23 cellular contexts compared by ENCODE assay signal in the genomic region with DNA sequence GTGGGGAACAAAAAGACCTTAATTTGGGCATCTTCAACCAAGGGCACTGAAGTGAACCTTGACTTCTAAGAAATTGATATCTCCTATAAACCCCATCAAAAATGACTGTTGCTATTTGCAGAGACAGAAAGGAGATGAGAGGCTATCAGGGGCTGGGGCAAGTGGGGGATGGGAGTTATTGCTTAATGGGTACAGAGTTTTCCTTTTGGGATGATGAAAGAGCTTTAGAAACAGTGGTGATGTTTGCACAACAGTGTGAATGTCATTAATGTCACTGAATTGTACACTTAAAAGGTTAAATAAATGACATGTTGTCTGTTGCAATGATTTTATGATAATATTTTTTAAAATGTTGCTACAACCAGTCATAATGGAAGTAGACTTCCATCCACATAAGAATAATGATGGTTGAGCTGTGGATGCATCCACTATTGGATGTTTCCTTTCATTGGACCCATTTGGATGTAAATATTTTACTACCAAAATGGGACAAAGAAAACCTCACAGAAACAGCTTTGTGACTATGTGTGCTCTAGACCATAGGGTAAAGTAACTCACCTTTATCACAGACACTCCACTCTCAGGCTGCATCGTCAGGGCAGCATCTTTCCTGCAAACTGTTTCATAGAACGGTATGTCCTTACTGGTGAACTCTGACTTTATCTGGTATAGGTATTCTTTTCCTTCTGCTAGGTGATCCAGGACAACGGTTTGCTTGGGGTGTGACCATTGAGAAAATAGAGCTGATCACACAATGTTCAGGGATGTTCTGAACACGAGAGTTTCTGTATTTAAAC. TPM values are rescaled to one million over a fixed set of nuclear protein-coding genes. Genes with fewer than 3 reads are reported as not detected.
DNase-seq lines count a peak whose midpoint lies in the region; ATAC-seq, FAIRE-seq and TF ChIP-seq lines count a peak whose summit lies in the region.
"Had no signal": no experiment of that assay in that cellular context is flagged by ENCODE, and none has a peak within 500 bp of the region (broad histone marks: within the 10 kb centered on the region; RNA-seq: fewer than 3 reads in every experiment).

No MANE protein-coding gene starts in this region.

- H3K79me1 ChIP-seq in mesenchymal stem cell (replicated peaks; ENCODE audit: low read length, poor library complexity, severe bottlenecking), result no peaks in the 10 kb centered on the region

- POLR2A ChIA-PET in HepG2 (lab: Yijun Ruan, JAX), result no interaction called here

- peak; percentile 39 for FAIRE-seq in astrocyte (lab: Jason Lieb, UNC)
- peak; percentile 12 for FAIRE-seq in HepG2 (lab: Jason Lieb, UNC)
- FAIRE-seq: GM18507 had no signal

- H2AK5ac ChIP-seq in mesenchymal stem cell (ENCODE audit: low read length, severe bottlenecking), result no peak overlapping the region

- H3K9ac ChIP-seq in astrocyte (ENCODE audit: low read length) (no peak overlapping the region), HepG2 (ENCODE audit: insufficient read depth, low read depth, low read length) (no peak overlapping the region), neural cell (ENCODE audit: low read length) (no peak overlapping the region), mesenchymal stem cell (ENCODE audit: low read length) (no peak overlapping the region)

- no peak overlapping the region for H2BK5ac ChIP-seq in mesenchymal stem cell (ENCODE audit: low read depth, low read length, poor library complexity, severe bottlenecking)

- H3K4me1 ChIP-seq in astrocyte (ENCODE audit: insufficient read depth, low read length) (no peaks in the 10 kb centered on the region), HepG2 (ENCODE audit: insufficient read depth, low read length) (no peaks in the 10 kb centered on the region), mesenchymal stem cell (ENCODE audit: control insufficient read depth, insufficient read depth, low read depth, low read length) (no peaks in the 10 kb centered on the region)
- H3K4me1 ChIP-seq: HAP-1 had no signal

- H3K4me3 Mint-ChIP-seq in astrocyte (ENCODE audit: unreplicated experiment) (no peak overlapping the region), T-helper 17 cell (no peak overlapping the region)
- H3K4me3 Mint-ChIP-seq: GM23338, HFFc6 had no signal

- H3K36me3 ChIP-seq in astrocyte (ENCODE audit: insufficient read depth, low read length) (no peaks in the 10 kb centered on the region), HepG2 (replicated peaks in 1 of 2; ENCODE audit: control insufficient read depth in 1 of 2, insufficient read depth in 2 of 2, low read length in 2 of 2) (no peaks in the 10 kb centered on the region), neural cell (ENCODE audit: insufficient read depth, low read length) (no peaks in the 10 kb centered on the region), mesenchymal stem cell (ENCODE audit: control insufficient read depth in 1 of 2, insufficient read depth in 2 of 2, low read depth in 1 of 2, low read length in 2 of 2) (no peaks in the 10 kb centered on the region)
- H3K36me3 ChIP-seq: HAP-1 had no signal

- intact Hi-C loops in HepG2 (cut with micrococcal nuclease; ENCODE audit: unreplicated experiment), result no loop called here

- in situ Hi-C loops in HepG2 (cut with HindIII; ENCODE audit: extremely low pct_ligation_motif_present, low pct_unique_long_range_greater_than_20kb), result no loop called here

- H3K4me1 Mint-ChIP-seq in astrocyte (ENCODE audit: low read depth, unreplicated experiment), result no peaks in the 10 kb centered on the region
- H3K4me1 Mint-ChIP-seq in T-helper 17 cell, result no peaks in the 10 kb centered on the region
- H3K4me1 Mint-ChIP-seq: CD4-positive, alpha-beta memory T cell; GM23338 had no signal

- TF ChIP-seq CTCF in astrocyte (IDR thresholded peaks at IDR 0.05; ENCODE audit: insufficient read depth, low read depth, low read length), result no peak
- TF ChIP-seq CTCF in HepG2 (CRISPR knock-in tag; IDR thresholded peaks at IDR 0.05), result no peak
- TF ChIP-seq CTCF in neural cell (IDR thresholded peaks at IDR 0.05; ENCODE audit: poor library complexity, severe bottlenecking), result no peak

- H2AFZ ChIP-seq in astrocyte (ENCODE audit: low read depth, low read length) (no peak overlapping the region), HepG2 (ENCODE audit: low read length) (no peak overlapping the region), neural cell (ENCODE audit: low read depth, low read length) (no peak overlapping the region), mesenchymal stem cell (ENCODE audit: low read depth, low read length) (no peak overlapping the region)
- H2AFZ ChIP-seq: GM23338 had no signal

- no peak overlapping the region for H3K27ac ChIP-seq in astrocyte (ENCODE audit: low read depth, low read length)
- no peak overlapping the region for H3K27ac ChIP-seq in HepG2 (ENCODE audit: extremely low read length, insufficient read depth, low read length)
- peak overlapping the region; percentile 20 for H3K27ac ChIP-seq in neural cell (ENCODE audit: low read length)
- no peak overlapping the region for H3K27ac ChIP-seq in mesenchymal stem cell (ENCODE audit: low read length, poor library complexity, severe bottlenecking)

- H2BK12ac ChIP-seq in mesenchymal stem cell (ENCODE audit: low read length in 2 of 2), result no peak overlapping the region

- TF ChIP-seq EP300 in HepG2 (IDR thresholded peaks at IDR 0.05; ENCODE audit: low read depth in 2 of 2, low read length in 2 of 2), result peak in 1 of 2 experiments; percentile 20; a peak in 1 of 4 replicates
- TF ChIP-seq EP300 in HepG2 (CRISPR knock-in tag; IDR thresholded peaks at IDR 0.05; ENCODE audit: borderline replicate concordance), result no peak
- no peak for TF ChIP-seq EP300 in neural cell (conservative IDR thresholded peaks at IDR 0.05; ENCODE audit: poor library complexity, severe bottlenecking)

- no peak overlapping the region for H3K14ac ChIP-seq in mesenchymal stem cell (ENCODE audit: low read length in 2 of 2)

- BruUV-seq in HepG2 (replicated peaks; lab: Mats Ljungman, UMichigan), result no TSS peak

- H3K9me3 Mint-ChIP-seq in astrocyte (ENCODE audit: unreplicated experiment), result no peaks in the 10 kb centered on the region
- H3K9me3 Mint-ChIP-seq: GM23338, HFFc6 had no signal

- no peak overlapping the region for H2BK15ac ChIP-seq in mesenchymal stem cell (ENCODE audit: low read depth, poor library complexity, severe bottlenecking)

- CTCF ChIA-PET in HepG2 (lab: Yijun Ruan, JAX; ENCODE audit: low intra/inter-chr PET ratio, low total read pairs), result no interaction called here

- H3K36me3 Mint-ChIP-seq in astrocyte (ENCODE audit: low read depth, unreplicated experiment), result no peaks in the 10 kb centered on the region
- H3K36me3 Mint-ChIP-seq in T-helper 17 cell (ENCODE audit: low read depth), result no peaks in the 10 kb centered on the region
- H3K36me3 Mint-ChIP-seq: CD4-positive, alpha-beta memory T cell had no signal

- no peak overlapping the region for H3K4me3 ChIP-seq in astrocyte (ENCODE audit: insufficient read depth, low read depth, low read length)
- no peak overlapping the region for H3K4me3 ChIP-seq in HepG2 (replicated peaks in 1 of 3; ENCODE audit: insufficient read depth in 1 of 3, low read depth in 2 of 3, low read length in 3 of 3)
- no peak overlapping the region for H3K4me3 ChIP-seq in neural cell (ENCODE audit: low read length)
- H3K4me3 ChIP-seq in mesenchymal stem cell (ENCODE audit: insufficient read depth in 1 of 2, low read depth in 1 of 2, low read length in 2 of 2), result no peak overlapping the region
- H3K4me3 ChIP-seq: GM23338, HAP-1 had no signal

- H3K9me3 ChIP-seq in astrocyte (ENCODE audit: insufficient read depth, low read depth, low read length) (no peaks in the 10 kb centered on the region), HepG2 (ENCODE audit: low read length) (no peaks in the 10 kb centered on the region), neural cell (ENCODE audit: low read length) (no peaks in the 10 kb centered on the region), mesenchymal stem cell (ENCODE audit: control insufficient read depth, low read length) (no peaks in the 10 kb centered on the region), T-helper 17 cell (ENCODE audit: control insufficient read depth, low read length, poor library complexity, severe bottlenecking) (no peaks in the 10 kb centered on the region)
- H3K9me3 ChIP-seq: HAP-1 had no signal

- H3K23ac ChIP-seq in mesenchymal stem cell (ENCODE audit: low read length in 2 of 2), result no peak overlapping the region

- no peak overlapping the region for H3K4ac ChIP-seq in mesenchymal stem cell (ENCODE audit: low read depth in 1 of 2, low read length in 2 of 2)

- DNase-seq in astrocyte (ENCODE audit: low read depth), result no peak
- no peak for DNase-seq in HepG2 (ENCODE audit: low spot score)
- no peak for DNase-seq in mesenchymal stem cell
- no peak for DNase-seq in T-helper 17 cell
- DNase-seq in KG1 (lab: John Stamatoyannopoulos, UW), result no peak
- DNase-seq: C1 segment of cervical spinal cord; Calu3; CD4-positive, alpha-beta memory T cell; COR-L47; DMS53; DMS79 treated with DMSO at 0.1 percent for 48 hours; GF-D8; HFFc6 had no signal

- H4K91ac ChIP-seq in mesenchymal stem cell (ENCODE audit: low read length), result no peak overlapping the region

- no peaks in the 10 kb centered on the region for H4K20me1 ChIP-seq in astrocyte (ENCODE audit: insufficient read depth, low read length)
- H4K20me1 ChIP-seq in HepG2 (ENCODE audit: insufficient read depth, low read length), result no peaks in the 10 kb centered on the region
- H4K20me1 ChIP-seq in neural cell (ENCODE audit: insufficient read depth), result no peaks in the 10 kb centered on the region

- TF ChIP-seq POLR2A in HepG2 (IDR thresholded peaks at IDR 0.05; ENCODE audit: insufficient read depth in 1 of 2, low read depth in 2 of 2, low read length in 2 of 2), result no peak

- H3F3A ChIP-seq in neural cell (ENCODE audit: insufficient read depth, low read length, poor library complexity, severe bottlenecking), result no peaks in the 10 kb centered on the region

- H3K9me2 ChIP-seq in neural cell (ENCODE audit: insufficient read depth, low read length), result no peaks in the 10 kb centered on the region

- H3K79me2 ChIP-seq in astrocyte (ENCODE audit: insufficient read depth, low read length) (no peaks in the 10 kb centered on the region), HepG2 (ENCODE audit: insufficient read depth, low read length) (no peaks in the 10 kb centered on the region), neural cell (replicated peaks; ENCODE audit: insufficient read depth, low read length) (no peaks in the 10 kb centered on the region)

- peaks cover 12% of the 10 kb centered on the region for H3K27me3 Mint-ChIP-seq in astrocyte (ENCODE audit: low read depth, unreplicated experiment)
- H3K27me3 Mint-ChIP-seq in T-helper 17 cell, result peaks cover 25% of the 10 kb centered on the region

- 0% methylated on average over 2 of the region's 4 CpGs for WGBS in HepG2 (ENCODE audit: low lambda C conversion rate)
- WGBS in mesenchymal stem cell, result 91% methylated on average over 3 of the region's 4 CpGs

- H3K27me3 ChIP-seq in astrocyte (ENCODE audit: insufficient read depth, low read length) (peaks cover 2% of the 10 kb centered on the region), HepG2 (ENCODE audit: control insufficient read depth in 1 of 2, insufficient read depth in 2 of 2, low read length in 2 of 2) (no peaks in the 10 kb centered on the region), neural cell (ENCODE audit: insufficient read depth, low read depth, low read length) (no peaks in the 10 kb centered on the region), mesenchymal stem cell (ENCODE audit: control insufficient read depth in 1 of 2, insufficient read depth in 1 of 2, low read length in 2 of 2) (peaks cover 0 to 19% of the 10 kb centered on the region in 2 experiments)

- no peak overlapping the region for H4K8ac ChIP-seq in mesenchymal stem cell (ENCODE audit: low read length)

- ATAC-seq in HepG2, result no peak
- ATAC-seq in T-helper 17 cell, result no peak
- ATAC-seq: GM23338 had no signal

- H2BK120ac ChIP-seq in mesenchymal stem cell (ENCODE audit: low read depth, low read length), result no peak overlapping the region

- H3K4me2 ChIP-seq in astrocyte (ENCODE audit: low read length), result no peak overlapping the region
- no peak overlapping the region for H3K4me2 ChIP-seq in HepG2 (ENCODE audit: low read depth, low read length)
- H3K4me2 ChIP-seq in neural cell (ENCODE audit: low read length), result no peak overlapping the region
- H3K4me2 ChIP-seq in mesenchymal stem cell (ENCODE audit: low read length, poor library complexity, severe bottlenecking), result no peak overlapping the region
- H3K4me2 ChIP-seq: GM23338 had no signal

- no peak overlapping the region for H3K27ac Mint-ChIP-seq in astrocyte (ENCODE audit: unreplicated experiment)
- no peak overlapping the region for H3K27ac Mint-ChIP-seq in T-helper 17 cell
- H3K27ac Mint-ChIP-seq: CD4-positive, alpha-beta memory T cell; GM23338; HFFc6 had no signal

- TF ChIP-seq RAD21 in HepG2 (CRISPR knock-in tag; IDR thresholded peaks at IDR 0.05) (no peak), neural cell (conservative IDR thresholded peaks at IDR 0.05) (no peak)

- no peak overlapping the region for H3K18ac ChIP-seq in mesenchymal stem cell (ENCODE audit: low read depth in 1 of 2, low read length in 2 of 2)

RNA-seq across cellular contexts. Expression of gene FAM9A, which starts 31.6 kb away (rescaled TPM):
- total RNA-seq in astrocyte (not detected in 2 replicates), HepG2 (2016; rRNA removed; fragmentation: Illumina TruSeq; extraction: Trizol) (not detected in 2 replicates), T-helper 17 cell (not detected)
- total RNA-seq in HepG2 (2016; cell fraction: cytosol; rRNA removed; fragmentation: Illumina TruSeq; extraction: Trizol; ENCODE audit: low read depth), result not detected in 2 replicates
- not detected in 2 replicates for total RNA-seq in HepG2 (2016; cell fraction: insoluble cytoplasmic fraction; rRNA removed; fragmentation: Illumina TruSeq; extraction: Trizol)
- total RNA-seq in HepG2 (2016; cell fraction: membrane; rRNA removed; fragmentation: Illumina TruSeq; extraction: Trizol), result not detected in 2 replicates
- not detected in 2 replicates for total RNA-seq in HepG2 (2016; cell fraction: nucleus; rRNA removed; fragmentation: Illumina TruSeq; extraction: Trizol)
- polyA plus RNA-seq in HepG2 (2011; rRNA removed) (not detected in 2 replicates), neural cell (0.44 and 0.67 TPM in 2 replicates)
- polyA plus RNA-seq in HepG2 (2011; cell fraction: cytosol; rRNA removed), result not detected in 2 replicates
- polyA plus RNA-seq in HepG2 (2011; cell fraction: nucleus; rRNA removed), result not detected in 2 replicates
- polyA plus RNA-seq in HepG2 (2012), result not detected in 2 replicates
- polyA plus RNA-seq in HepG2 (2016; cell fraction: cytosol; fragmentation: Illumina TruSeq; extraction: Trizol; ENCODE audit: low read depth), result not detected in 2 replicates
- not detected in 2 replicates for polyA plus RNA-seq in HepG2 (2016; cell fraction: insoluble cytoplasmic fraction; fragmentation: Illumina TruSeq; extraction: Trizol; ENCODE audit: low read depth)
- not detected in 2 replicates for polyA plus RNA-seq in HepG2 (2016; cell fraction: membrane; fragmentation: Illumina TruSeq; extraction: Trizol; ENCODE audit: low read depth)
- not detected in 2 replicates for polyA plus RNA-seq in HepG2 (2016; cell fraction: nucleus; fragmentation: Illumina TruSeq; extraction: Trizol; ENCODE audit: insufficient read depth, low read depth)
- not detected in 2 replicates for polyA minus RNA-seq in HepG2 (2011; rRNA and poly(A)+ RNA removed; ENCODE audit: low replicate concordance)
- polyA minus RNA-seq in HepG2 (2011; cell fraction: cytosol; rRNA and poly(A)+ RNA removed), result not detected in 2 replicates
- polyA minus RNA-seq in HepG2 (2011; cell fraction: nucleus; rRNA and poly(A)+ RNA removed), result not detected in 2 replicates
- polyA minus RNA-seq in neural cell, result not detected in 2 replicates
- not detected for polyA plus RNA-seq in mesenchymal stem cell (2013, experiment 1 of 2)
- not detected for polyA plus RNA-seq in mesenchymal stem cell (2013, experiment 2 of 2)
- total RNA-seq: A172; A673; Calu3; CD4-positive, alpha-beta memory T cell; Daoy; G401; GM23338; H4; HFFc6 had no signal
- polyA plus RNA-seq: BJ; CD4-positive, alpha-beta memory T cell; GM23338 had no signal
